8 cellular contexts compared by ENCODE assay signal in the genomic region with DNA sequence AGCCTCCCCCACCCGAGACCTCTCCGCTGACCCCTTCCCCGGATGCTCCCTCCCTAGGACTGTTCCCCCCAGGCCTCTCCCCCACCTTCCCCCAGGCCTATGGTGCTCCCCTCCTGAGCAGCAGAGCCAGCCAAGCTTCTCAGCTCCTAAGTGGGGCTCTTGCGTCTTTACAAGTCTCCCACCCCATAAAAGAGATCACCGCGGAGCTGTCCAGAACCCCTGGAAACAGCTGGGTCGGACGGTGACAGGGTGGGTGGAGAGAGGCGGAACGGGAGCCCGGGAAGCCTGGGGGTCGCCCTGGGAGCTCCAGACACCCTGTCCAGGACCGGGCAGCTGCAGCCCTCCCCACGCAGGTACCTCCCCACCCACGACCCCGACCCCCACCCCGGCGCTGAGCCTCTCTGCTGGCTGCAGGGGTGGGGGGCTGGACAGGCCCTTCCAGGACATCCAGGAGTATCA.
DNase-seq lines count a peak whose midpoint lies in the region; ATAC-seq lines count a peak whose summit lies in the region.

No MANE protein-coding gene starts in this region.

- no peaks in the 10 kb centered on the region for H3K9me3 ChIP-seq in SK-N-MC (ENCODE audit: low read depth, low read length)
- no peaks in the 10 kb centered on the region for H3K9me3 ChIP-seq in iPS-15b (ENCODE audit: control insufficient read depth, insufficient read depth, low read length)

- no peaks in the 10 kb centered on the region for H3K27me3 ChIP-seq in iPS-15b (ENCODE audit: control insufficient read depth, insufficient read depth, low read length)

- intact Hi-C loops in sciatic nerve (cut with DNase I) = no loop called here

- H3K27ac ChIP-seq in SK-N-MC = peak overlapping the region; percentile 60; the same call in 1 of the 2 replicates

- ATAC-seq in sciatic nerve = peak; percentile 22
- ATAC-seq in GM21390 (IDR thresholded peaks at IDR 0.05; ENCODE audit: unreplicated experiment) = no peak
- no peak for ATAC-seq in GM18873 (IDR thresholded peaks at IDR 0.05; ENCODE audit: low FRiP score, unreplicated experiment)

- H3K36me3 ChIP-seq in SK-N-MC (ENCODE audit: insufficient read depth, low read length) (no peaks in the 10 kb centered on the region), iPS-15b (ENCODE audit: control insufficient read depth, insufficient read depth, low read length) (no peaks in the 10 kb centered on the region)

- peak; percentile 41 for DNase-seq in D341Med (ENCODE audit: low spot score)
- DNase-seq in SK-N-MC (ENCODE audit: low read depth, low spot score) = no peak
- peak; percentile 66 for DNase-seq in sciatic nerve (ENCODE audit: low spot score)
- DNase-seq in stimulated activated CD4-positive, alpha-beta T cell treated with anti-CD3 and anti-CD28 coated beads, Interleukin-15, amount 100 ng/mL, for 24 hours = no peak
- DNase-seq in NCI-H2171 treated with DMSO at 0.1 percent for 48 hours (lab: John Stamatoyannopoulos, UW) = no peak

- H3K4me3 ChIP-seq in SK-N-MC (peak overlapping the region; percentile 47), iPS-15b (ENCODE audit: low read depth, low read length) (peak overlapping the region; percentile 46)

- no peaks in the 10 kb centered on the region for H3K4me1 ChIP-seq in iPS-15b (ENCODE audit: control insufficient read depth, insufficient read depth, low read length)

- no peak overlapping the region for H3K9ac ChIP-seq in SK-N-MC (ENCODE audit: insufficient read length)
- H3K9ac ChIP-seq in iPS-15b (ENCODE audit: low read depth, low read length) = no peak overlapping the region

Comparison
In these comparisons a context has a peak if more than half of its experiments do, and no peak if none do; other contexts are left out.
1. DNase-seq: peak in D341Med (single experiment) and sciatic nerve (single experiment); none in SK-N-MC (single experiment), stimulated activated CD4-positive, alpha-beta T cell treated with anti-CD3 and anti-CD28 coated beads, Interleukin-15, amount 100 ng/mL, for 24 hours (single experiment) and NCI-H2171 treated with DMSO at 0.1 percent for 48 hours (single experiment).